8 cellular contexts compared by ENCODE assay signal in genomic region chr17:77501101-77501566, GRCh38.
DNase-seq lines count a peak whose midpoint lies in the region; FAIRE-seq and TF ChIP-seq lines count a peak whose summit lies in the region.

No MANE protein-coding gene starts in this region.

- TF ChIP-seq CTCF in AG04450 (IDR thresholded peaks at IDR 0.05; ENCODE audit: low read depth, low read length) (peak; percentile 49), WI38 (IDR thresholded peaks at IDR 0.05; ENCODE audit: low read depth, low read length) (0 out of 2 replicates have a peak, but pooled peaks have one; percentile 2), glutamatergic neuron (IDR thresholded peaks at IDR 0.05; ENCODE audit: partially characterized antibody, unreplicated experiment) (peak; percentile 75)

- POLR2A ChIA-PET in AG04450 (lab: Yijun Ruan, JAX): no interaction called here

- no peak overlapping the region for H3K4me3 Mint-ChIP-seq in glutamatergic neuron (ENCODE audit: unreplicated experiment)

- peaks cover 5% of the 10 kb centered on the region for H3K27me3 Mint-ChIP-seq in glutamatergic neuron (ENCODE audit: unreplicated experiment)

- peaks cover 8% of the 10 kb centered on the region for H3K9me3 Mint-ChIP-seq in glutamatergic neuron (ENCODE audit: unreplicated experiment)

- no peaks in the 10 kb centered on the region for H3K27me3 ChIP-seq in AG04450 (ENCODE audit: control insufficient read depth, insufficient read depth, low read length)

- H3K4me3 ChIP-seq in AG04450 (ENCODE audit: low read depth, low read length) (no peak overlapping the region), WI38 (ENCODE audit: low read depth, low read length) (no peak overlapping the region)

- no peak overlapping the region for H3K27ac Mint-ChIP-seq in glutamatergic neuron (ENCODE audit: unreplicated experiment)

- no peak for FAIRE-seq in GM12891 (lab: Jason Lieb, UNC)

- DNase-seq in AG04450 (ENCODE audit: low read depth, low spot score) (no peak), GM12891 (ENCODE audit: insufficient read length, low spot score) (peak; percentile 41), glutamatergic neuron (peak; percentile 67), GDM1 (lab: John Stamatoyannopoulos, UW) (no peak), AG20443 (ENCODE audit: low spot score) (no peak), SIG-M5 (lab: John Stamatoyannopoulos, UW) (no peak), GM19238 (ENCODE audit: insufficient read length, low spot score) (no peak)

- peaks cover 4% of the 10 kb centered on the region for H3K36me3 Mint-ChIP-seq in glutamatergic neuron (ENCODE audit: unreplicated experiment)

- H3K27ac ChIP-seq in AG04450 (ENCODE audit: low read depth, low read length): no peak overlapping the region

- no peaks in the 10 kb centered on the region; the same call in 1 of the 2 replicates for H3K9me3 ChIP-seq in AG04450 (ENCODE audit: control insufficient read depth, insufficient read depth, low read length)

- TF ChIP-seq POLR2A in GM12891 (IDR thresholded peaks at IDR 0.05; ENCODE audit: low read depth, low read length): no peak

- CTCF ChIA-PET in AG04450 (lab: Charles Lee): interaction anchor here (0.7 to 1.4 kb wide), 6 partner anchors 11 to 514 kb away, joined by 3 to 5 read pairs (median 3); no protein-coding TSS in a partner anchor

- peaks cover 3% of the 10 kb centered on the region for H3K4me1 Mint-ChIP-seq in glutamatergic neuron (ENCODE audit: low read depth, unreplicated experiment)

TF ChIP-seq in GM12891, 5 proteins besides CTCF, POLR2A, EP300 and RAD21:
- TF ChIP-seq PAX5 (IDR thresholded peaks at IDR 0.05; ENCODE audit: insufficient read depth, low read length, severe bottlenecking): no peak
- no peak for TF ChIP-seq SPI1 (IDR thresholded peaks at IDR 0.05; ENCODE audit: low read depth, low read length)
- no peak for TF ChIP-seq TAF1 (IDR thresholded peaks at IDR 0.05; ENCODE audit: low read depth, low read length)

Comparison
In these comparisons a context has a peak if more than half of its experiments do, and no peak if none do; other contexts are left out.
1. DNase-seq: peak in GM12891 (single experiment) and glutamatergic neuron (single experiment); none in AG04450 (single experiment), GDM1 (single experiment), AG20443 (single experiment), SIG-M5 (single experiment) and GM19238 (single experiment).
2. CTCF ChIP-seq: peak in every context shown above with its lines; median percentile 75 in glutamatergic neuron; 49 in AG04450; 2 in WI38.